Comparison of ENCODE assay signal across 1 cellular context in the genomic region with DNA sequence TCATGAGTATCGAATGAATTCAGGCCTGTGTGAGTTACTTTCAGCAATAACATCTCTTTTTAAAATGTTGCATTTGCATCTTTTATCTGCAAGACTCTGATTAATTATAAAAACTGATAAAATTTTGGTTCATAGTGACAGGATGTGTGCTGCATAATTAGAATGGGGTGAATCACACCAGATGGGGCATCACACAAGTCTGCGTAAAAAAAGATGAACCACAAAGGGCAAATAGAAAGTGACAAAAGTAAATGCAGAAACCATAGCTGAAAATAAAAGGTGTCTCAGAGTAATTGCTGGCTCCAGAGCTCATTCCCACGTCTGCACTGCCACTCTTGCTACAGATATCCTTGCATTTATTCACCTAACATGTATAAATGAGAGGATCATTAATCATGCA.
TF ChIP-seq lines count a peak whose summit lies in the region.

No MANE protein-coding gene starts in this region.

TF ChIP-seq in GM12878, 131 proteins besides CTCF, POLR2A, EP300 and RAD21 (continued from another document):
- TF ChIP-seq, protein P1, sequence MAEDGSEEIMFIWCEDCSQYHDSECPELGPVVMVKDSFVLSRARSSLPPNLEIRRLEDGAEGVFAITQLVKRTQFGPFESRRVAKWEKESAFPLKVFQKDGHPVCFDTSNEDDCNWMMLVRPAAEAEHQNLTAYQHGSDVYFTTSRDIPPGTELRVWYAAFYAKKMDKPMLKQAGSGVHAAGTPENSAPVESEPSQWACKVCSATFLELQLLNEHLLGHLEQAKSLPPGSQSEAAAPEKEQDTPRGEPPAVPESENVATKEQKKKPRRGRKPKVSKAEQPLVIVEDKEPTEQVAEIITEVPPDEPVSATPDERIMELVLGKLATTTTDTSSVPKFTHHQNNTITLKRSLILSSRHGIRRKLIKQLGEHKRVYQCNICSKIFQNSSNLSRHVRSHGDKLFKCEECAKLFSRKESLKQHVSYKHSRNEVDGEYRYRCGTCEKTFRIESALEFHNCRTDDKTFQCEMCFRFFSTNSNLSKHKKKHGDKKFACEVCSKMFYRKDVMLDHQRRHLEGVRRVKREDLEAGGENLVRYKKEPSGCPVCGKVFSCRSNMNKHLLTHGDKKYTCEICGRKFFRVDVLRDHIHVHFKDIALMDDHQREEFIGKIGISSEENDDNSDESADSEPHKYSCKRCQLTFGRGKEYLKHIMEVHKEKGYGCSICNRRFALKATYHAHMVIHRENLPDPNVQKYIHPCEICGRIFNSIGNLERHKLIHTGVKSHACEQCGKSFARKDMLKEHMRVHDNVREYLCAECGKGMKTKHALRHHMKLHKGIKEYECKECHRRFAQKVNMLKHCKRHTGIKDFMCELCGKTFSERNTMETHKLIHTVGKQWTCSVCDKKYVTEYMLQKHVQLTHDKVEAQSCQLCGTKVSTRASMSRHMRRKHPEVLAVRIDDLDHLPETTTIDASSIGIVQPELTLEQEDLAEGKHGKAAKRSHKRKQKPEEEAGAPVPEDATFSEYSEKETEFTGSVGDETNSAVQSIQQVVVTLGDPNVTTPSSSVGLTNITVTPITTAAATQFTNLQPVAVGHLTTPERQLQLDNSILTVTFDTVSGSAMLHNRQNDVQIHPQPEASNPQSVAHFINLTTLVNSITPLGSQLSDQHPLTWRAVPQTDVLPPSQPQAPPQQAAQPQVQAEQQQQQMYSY (CRISPR knock-in tag; IDR thresholded peaks at IDR 0.05), result no peak
- TF ChIP-seq, protein P2, sequence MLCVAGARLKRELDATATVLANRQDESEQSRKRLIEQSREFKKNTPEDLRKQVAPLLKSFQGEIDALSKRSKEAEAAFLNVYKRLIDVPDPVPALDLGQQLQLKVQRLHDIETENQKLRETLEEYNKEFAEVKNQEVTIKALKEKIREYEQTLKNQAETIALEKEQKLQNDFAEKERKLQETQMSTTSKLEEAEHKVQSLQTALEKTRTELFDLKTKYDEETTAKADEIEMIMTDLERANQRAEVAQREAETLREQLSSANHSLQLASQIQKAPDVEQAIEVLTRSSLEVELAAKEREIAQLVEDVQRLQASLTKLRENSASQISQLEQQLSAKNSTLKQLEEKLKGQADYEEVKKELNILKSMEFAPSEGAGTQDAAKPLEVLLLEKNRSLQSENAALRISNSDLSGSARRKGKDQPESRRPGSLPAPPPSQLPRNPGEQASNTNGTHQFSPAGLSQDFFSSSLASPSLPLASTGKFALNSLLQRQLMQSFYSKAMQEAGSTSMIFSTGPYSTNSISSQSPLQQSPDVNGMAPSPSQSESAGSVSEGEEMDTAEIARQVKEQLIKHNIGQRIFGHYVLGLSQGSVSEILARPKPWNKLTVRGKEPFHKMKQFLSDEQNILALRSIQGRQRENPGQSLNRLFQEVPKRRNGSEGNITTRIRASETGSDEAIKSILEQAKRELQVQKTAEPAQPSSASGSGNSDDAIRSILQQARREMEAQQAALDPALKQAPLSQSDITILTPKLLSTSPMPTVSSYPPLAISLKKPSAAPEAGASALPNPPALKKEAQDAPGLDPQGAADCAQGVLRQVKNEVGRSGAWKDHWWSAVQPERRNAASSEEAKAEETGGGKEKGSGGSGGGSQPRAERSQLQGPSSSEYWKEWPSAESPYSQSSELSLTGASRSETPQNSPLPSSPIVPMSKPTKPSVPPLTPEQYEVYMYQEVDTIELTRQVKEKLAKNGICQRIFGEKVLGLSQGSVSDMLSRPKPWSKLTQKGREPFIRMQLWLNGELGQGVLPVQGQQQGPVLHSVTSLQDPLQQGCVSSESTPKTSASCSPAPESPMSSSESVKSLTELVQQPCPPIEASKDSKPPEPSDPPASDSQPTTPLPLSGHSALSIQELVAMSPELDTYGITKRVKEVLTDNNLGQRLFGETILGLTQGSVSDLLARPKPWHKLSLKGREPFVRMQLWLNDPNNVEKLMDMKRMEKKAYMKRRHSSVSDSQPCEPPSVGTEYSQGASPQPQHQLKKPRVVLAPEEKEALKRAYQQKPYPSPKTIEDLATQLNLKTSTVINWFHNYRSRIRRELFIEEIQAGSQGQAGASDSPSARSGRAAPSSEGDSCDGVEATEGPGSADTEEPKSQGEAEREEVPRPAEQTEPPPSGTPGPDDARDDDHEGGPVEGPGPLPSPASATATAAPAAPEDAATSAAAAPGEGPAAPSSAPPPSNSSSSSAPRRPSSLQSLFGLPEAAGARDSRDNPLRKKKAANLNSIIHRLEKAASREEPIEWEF (IDR thresholded peaks at IDR 0.05; ENCODE audit: insufficient replicate concordance, low read depth, low read length), result no peak
- no peak for TF ChIP-seq RCOR1 (conservative IDR thresholded peaks at IDR 0.05; ENCODE audit: low read depth, low read length)
- TF ChIP-seq GABPA (IDR thresholded peaks at IDR 0.05; ENCODE audit: low read depth), result no peak
- TF ChIP-seq KDM1A (IDR thresholded peaks at IDR 0.05; ENCODE audit: borderline replicate concordance), result no peak
- TF ChIP-seq PAX8 (IDR thresholded peaks at IDR 0.05), result no peak
